Comparison of ENCODE assay signal across 33 cellular contexts in the genomic region with DNA sequence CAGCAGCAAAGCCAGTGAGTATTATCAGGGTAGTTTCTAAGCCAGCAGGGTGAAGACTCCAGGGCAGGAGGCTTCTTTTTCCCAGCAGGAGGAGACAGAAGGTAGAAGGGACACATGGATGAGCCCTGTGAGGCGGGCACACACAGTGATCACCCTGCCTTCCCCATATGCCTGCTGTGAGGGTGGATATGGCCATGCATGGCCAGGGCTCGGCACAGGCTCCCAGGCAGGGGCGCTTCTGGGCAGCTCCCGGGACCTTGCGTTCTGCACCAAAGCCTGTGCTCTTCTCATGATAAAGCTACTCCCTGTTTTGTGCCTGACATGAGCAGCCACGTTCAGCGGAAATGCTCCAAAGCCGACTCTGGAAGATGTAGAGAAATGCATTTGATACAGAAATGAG.
"Had no signal": no experiment of that assay in that cellular context is flagged by ENCODE, and none has a peak within 500 bp of the region (broad histone marks: within the 10 kb centered on the region; RNA-seq: fewer than 3 reads in every experiment).

No MANE protein-coding gene starts in this region.

- ATAC-seq: activated naive CD4-positive, alpha-beta T cell treated with anti-CD3 and anti-CD28 coated beads, Interleukin-2, amount 50 U/mL, for 72 hours; activated naive CD8-positive, alpha-beta T cell treated with anti-CD3 and anti-CD28 coated beads, Interleukin-2, amount 50 U/mL, for 24 hours; activated T-cell treated with anti-CD3 and anti-CD28 coated beads, Interleukin-2, amount 50 U/mL, for 4 hours; activated T-cell treated with anti-CD3 and anti-CD28 coated beads, Interleukin-2, amount 50 U/mL, for 72 hours; activated T-helper 17 cell treated with anti-CD3 and anti-CD28 coated beads, Interleukin-2, amount 50 U/mL, for 72 hours; body of pancreas had no signal

- FAIRE-seq: astrocyte, bronchial epithelial cell, colon had no signal

- H3K36me3 ChIP-seq: adrenal gland, ascending aorta, brain microvascular endothelial cell, breast epithelium, cardiac muscle cell had no signal

- DNase-seq: activated effector memory CD4-positive, alpha-beta T cell treated with anti-CD3 and anti-CD28 coated beads, Interleukin-2, amount 50 U/mL, for 16 hours; activated effector memory CD4-positive, alpha-beta T cell treated with Interleukin-2 at 50 U/mL for 16 hours; activated gamma-delta T cell; activated gamma-delta T cell treated with Interleukin-2 at 50 U/mL for 16 hours; activated naive CD4-positive, alpha-beta T cell; activated naive CD4-positive, alpha-beta T cell treated with anti-CD3 and anti-CD28 coated beads for 36 hours; activated naive CD4-positive, alpha-beta T cell treated with anti-CD3 and anti-CD28 coated beads, Interleukin-2, amount 10 ng/mL, durations not matched to agents 7 days and 5 days; activated naive CD4-positive, alpha-beta T cell treated with anti-CD3 and anti-CD28 coated beads, Interleukin-2, amount 50 U/mL, for 16 hours; activated naive CD4-positive, alpha-beta T cell treated with Interleukin-2 at 50 U/mL for 16 hours; activated naive CD8-positive, alpha-beta T cell treated with anti-CD3 and anti-CD28 coated beads for 36 hours; activated naive CD8-positive, alpha-beta T cell treated with anti-CD3 and anti-CD28 coated beads, Interleukin-2, amount 10 ng/mL, durations not matched to agents 7 days and 5 days; activated naive CD8-positive, alpha-beta T cell treated with anti-CD3 and anti-CD28 coated beads, Interleukin-2, amount 50 U/mL, for 24 hours; activated T-cell treated with anti-CD3 and anti-CD28 coated beads, Interleukin-2, amount 50 U/mL, for 4 hours; activated T-cell treated with anti-CD3 and anti-CD28 coated beads, Interleukin-2, amount 50 U/mL, for 48 hours; activated T-cell treated with anti-CD3 and anti-CD28 coated beads, Interleukin-2, amount 50 U/mL, for 72 hours; adrenal gland; amniotic stem cell; amygdala; anterior cingulate cortex; aorta; body of pancreas; brain microvascular endothelial cell; caudate nucleus; central memory CD4-positive, alpha-beta T cell; cerebellar nuclear complex had no signal

- H3K27me3 ChIP-seq: adrenal gland, ascending aorta, body of pancreas, brain microvascular endothelial cell had no signal

- H3K4me3 ChIP-seq: adrenal gland, ascending aorta, body of pancreas, breast epithelium, cardiac muscle cell had no signal

- H3K4me1 ChIP-seq: adrenal gland, ascending aorta, body of pancreas, breast epithelium had no signal

- H3K9me3 ChIP-seq: adrenal gland, ascending aorta, body of pancreas, breast epithelium had no signal

- H3K27ac ChIP-seq: adrenal gland, ascending aorta, body of pancreas, brain microvascular endothelial cell, breast epithelium, cardiac muscle cell had no signal
